ENCODE assay signal across 13 cellular contexts in the genomic region with DNA sequence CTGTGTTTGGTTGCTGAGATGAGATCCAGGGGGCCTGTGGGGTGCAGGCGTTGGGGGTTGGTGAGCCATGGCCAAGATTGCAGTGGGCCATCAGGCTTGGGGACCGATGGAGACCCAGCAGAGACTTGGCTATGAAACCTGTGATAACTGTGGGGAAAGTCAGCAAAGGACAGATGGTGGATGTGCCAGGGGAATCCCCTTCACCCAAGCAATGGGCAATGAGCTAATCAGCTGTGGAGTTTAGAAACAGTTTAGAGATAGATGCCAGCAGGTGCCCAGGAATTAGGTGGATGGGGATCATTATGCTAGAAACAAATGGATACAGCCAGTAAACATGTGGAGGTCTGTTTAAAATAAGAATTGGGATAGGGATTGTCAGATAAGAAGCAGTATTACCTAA.
"Had no signal": no experiment of that assay in that cellular context is flagged by ENCODE, and none has a peak within 500 bp of the region (broad histone marks: within the 10 kb centered on the region; RNA-seq: fewer than 3 reads in every experiment).

No MANE protein-coding gene starts in this region.

- H3K9me3 ChIP-seq: heart left ventricle, right atrium auricular region, sigmoid colon had no signal

- H3K4me3 ChIP-seq: heart left ventricle, mucosa of descending colon, right atrium auricular region, sigmoid colon had no signal

- H3K27ac ChIP-seq: heart left ventricle, right atrium auricular region, sigmoid colon had no signal

- H3K4me1 ChIP-seq: heart left ventricle, sigmoid colon had no signal

- DNase-seq: effector memory CD4-positive, alpha-beta T cell; heart left ventricle; hippocampal formation; kidney glomerular epithelial cell; mucosa of descending colon; natural killer cell; sigmoid colon; small intestine; stimulated activated CD4-positive, alpha-beta T cell treated with anti-CD3 and anti-CD28 coated beads, Interleukin-12 subunit alpha, Interleukin-12 subunit beta, amount 100 ng/mL, for 4 hours; stimulated activated naive CD4-positive, alpha-beta T cell; trophoblast cell had no signal

- H3K36me3 ChIP-seq: heart left ventricle, right atrium auricular region, sigmoid colon had no signal

- H3K27me3 ChIP-seq: heart left ventricle, right atrium auricular region, sigmoid colon had no signal

- ATAC-seq: esophagus mucosa, heart left ventricle, mucosa of descending colon, natural killer cell had no signal
